Comparison of ENCODE assay signal across 8 cellular contexts in the genomic region with DNA sequence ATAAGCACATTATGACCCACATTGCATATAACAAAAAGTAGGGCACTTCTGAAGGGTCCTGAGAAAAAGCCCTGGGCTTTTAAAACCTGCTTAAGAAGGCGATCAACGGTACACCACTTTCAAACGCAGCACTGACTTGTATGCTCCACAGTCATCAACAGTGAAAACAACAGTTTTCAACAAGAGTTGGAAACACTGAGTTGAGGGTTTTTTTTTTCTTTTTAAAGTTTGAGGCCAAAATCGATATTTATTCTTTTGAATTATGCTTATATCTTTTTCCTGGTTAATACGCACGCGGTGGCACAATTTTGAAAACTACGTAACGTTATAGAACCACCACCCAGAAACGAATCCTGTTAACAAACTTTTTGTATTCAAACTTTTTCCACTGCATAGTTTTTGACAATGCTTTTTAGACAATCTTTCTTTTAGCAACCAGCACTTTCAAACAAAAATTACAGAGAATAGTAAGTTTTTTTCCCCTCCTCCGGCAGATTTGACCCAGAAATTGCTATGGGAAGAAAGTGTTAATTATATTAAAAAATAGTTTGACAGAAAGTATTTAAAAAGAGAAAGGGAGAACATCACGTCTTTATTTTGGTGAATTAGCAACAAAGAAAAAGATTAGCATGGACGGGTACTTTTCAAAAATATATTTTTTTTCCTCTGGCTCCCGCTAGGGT. TPM values are rescaled to one million over a fixed set of nuclear protein-coding genes. Genes with fewer than 3 reads are reported as not detected.
DNase-seq lines count a peak whose midpoint lies in the region; ATAC-seq and TF ChIP-seq lines count a peak whose summit lies in the region.

No MANE protein-coding gene starts in this region.

- CTCF ChIA-PET in activated naive CD4-positive, alpha-beta T cell treated with anti-CD3 and anti-CD28 coated beads for 36 hours (lab: Charles Lee) = interaction anchor here (0.6 to 1.1 kb wide), 2 partner anchors 153 to 159 kb away, joined by 3 read pairs; no protein-coding TSS in a partner anchor

- whole genome bisulfite sequencing in body of pancreas, 2 donors = 2 to 3% methylated on average over 14 of the region's 14 CpGs
- 3% methylated on average over 14 of the region's 14 CpGs for WGBS in transverse colon (ENCODE audit: low coverage in 1 of 2), 2 donors

- intact Hi-C loops in activated naive CD4-positive, alpha-beta T cell treated with anti-CD3 and anti-CD28 coated beads for 36 hours (cut with micrococcal nuclease) = loop anchor here (1.0 to 2.0 kb wide), 5 partner anchors 66 to 892 kb away; partner anchors contain the start of genes RAB5A and SGO1
- intact Hi-C loops in body of pancreas (cut with DNase I) = no loop called here
- intact Hi-C loops in transverse colon (cut with DNase I; ENCODE audit: low total_unique reads) = no loop called here

- H3K4me3 ChIP-seq in body of pancreas (peak overlapping the region; percentile 44 to 60), transverse colon (peak overlapping the region; percentile 73 to 95 (median 82))

- DNase-seq in activated naive CD4-positive, alpha-beta T cell treated with anti-CD3 and anti-CD28 coated beads for 36 hours = no peak
- no peak for DNase-seq in activated naive CD4-positive, alpha-beta T cell (lab: John Stamatoyannopoulos, UW)
- DNase-seq in body of pancreas = no peak
- DNase-seq in medulla oblongata (ENCODE audit: extremely low spot score) = peak; percentile 58
- no peak for DNase-seq in transverse colon
- no peak for DNase-seq in NK-92 (lab: John Stamatoyannopoulos, UW; ENCODE audit: unreplicated experiment)

- peak overlapping the region; percentile 75 for H3K4me3 Mint-ChIP-seq in activated naive CD4-positive, alpha-beta T cell treated with anti-CD3 and anti-CD28 coated beads for 36 hours

- ATAC-seq in body of pancreas = no peak
- no peak for ATAC-seq in GM19351 (IDR thresholded peaks at IDR 0.05; ENCODE audit: unreplicated experiment)
- no peak for ATAC-seq in GM18498 (IDR thresholded peaks at IDR 0.05; ENCODE audit: unreplicated experiment)

- no peak for TF ChIP-seq EP300 in transverse colon (IDR thresholded peaks at IDR 0.05; ENCODE audit: low read depth)

- in situ Hi-C loops in transverse colon (cut with MboI; ENCODE audit: low pct_ligation_motif_present in 1 of 4, low pct_unique_long_range_greater_than_20kb in 1 of 4, low sequenced_read_pairs in 3 of 4) = loop anchor here in 2 of 4 donors (5.0 to 25.0 kb wide), 2 partner anchors 92 to 148 kb away; partner anchors contain the start of genes SGO1 (in 2 of the 2) and RAB5A (in 1 of the 2)

- H3K9me3 ChIP-seq in body of pancreas (no peaks in the 10 kb centered on the region), transverse colon (no peaks in the 10 kb centered on the region)

- H3K4me1 ChIP-seq in body of pancreas (peaks cover 37% of the 10 kb centered on the region), transverse colon (peaks cover 18 to 39% (median 36%) of the 10 kb centered on the region in 4 donors)

- peak overlapping the region; percentile 88 to 99 (median 94) for H3K27ac ChIP-seq in body of pancreas
- peak overlapping the region; percentile 94 to 100 (median 99) for H3K27ac ChIP-seq in transverse colon

- no peaks in the 10 kb centered on the region for H3K9me3 Mint-ChIP-seq in activated naive CD4-positive, alpha-beta T cell treated with anti-CD3 and anti-CD28 coated beads for 36 hours

- H3K27me3 ChIP-seq in body of pancreas (no peaks in the 10 kb centered on the region), transverse colon (no peaks in the 10 kb centered on the region)

- H3K36me3 Mint-ChIP-seq in activated naive CD4-positive, alpha-beta T cell treated with anti-CD3 and anti-CD28 coated beads for 36 hours (ENCODE audit: low read depth) = no peaks in the 10 kb centered on the region

- TF ChIP-seq CTCF in body of pancreas (IDR thresholded peaks at IDR 0.05) (no peak), transverse colon (IDR thresholded peaks at IDR 0.05) (no peak)

- H3K36me3 ChIP-seq in body of pancreas (replicated peaks in 1 of 2; ENCODE audit: insufficient read depth in 1 of 2, low read depth in 2 of 2) (no peaks in the 10 kb centered on the region), transverse colon (no peaks in the 10 kb centered on the region)

- no peaks in the 10 kb centered on the region for H3K27me3 Mint-ChIP-seq in activated naive CD4-positive, alpha-beta T cell treated with anti-CD3 and anti-CD28 coated beads for 36 hours (ENCODE audit: low read depth)

- TF ChIP-seq POLR2A in body of pancreas (IDR thresholded peaks at IDR 0.05) = no peak
- TF ChIP-seq POLR2A in transverse colon (IDR thresholded peaks at IDR 0.05) = no peak

- peaks cover 37% of the 10 kb centered on the region for H3K4me1 Mint-ChIP-seq in activated naive CD4-positive, alpha-beta T cell treated with anti-CD3 and anti-CD28 coated beads for 36 hours (ENCODE audit: low read depth)

- peak overlapping the region; percentile 85 for H3K27ac Mint-ChIP-seq in activated naive CD4-positive, alpha-beta T cell treated with anti-CD3 and anti-CD28 coated beads for 36 hours

RNA-seq across cellular contexts. Expression of gene KAT2B, which starts 1.0 kb away (rescaled TPM):
- 10 to 100 TPM in 1 of 2 experiments, 1 to 10 TPM in 1; 9.4 to 11.5 TPM for total RNA-seq in activated naive CD4-positive, alpha-beta T cell treated with anti-CD3 and anti-CD28 coated beads for 36 hours
- total RNA-seq in body of pancreas = 10 to 100 TPM; 14.5 to 25.2 TPM
- total RNA-seq in transverse colon = 10 to 100 TPM; 21.3 to 35.5 (median 30.2) TPM

RNA-seq across cellular contexts. Expression of gene PP2D1, which starts 27.2 kb away (rescaled TPM):
- not detected for total RNA-seq in activated naive CD4-positive, alpha-beta T cell treated with anti-CD3 and anti-CD28 coated beads for 36 hours
- total RNA-seq in body of pancreas (not detected), transverse colon (not detected)
